ENCODE assay signal across 22 cellular contexts in genomic region chr2:128327180-128327964, GRCh38. TPM values are rescaled to one million over a fixed set of nuclear protein-coding genes. Genes with fewer than 3 reads are reported as not detected.
A peak's percentile ranks its signal among the peaks of the same experiment; 100 is the strongest.
DNase-seq lines count a peak whose midpoint lies in the region; ATAC-seq, FAIRE-seq and TF ChIP-seq lines count a peak whose summit lies in the region.
"Had no signal": no experiment of that assay in that cellular context is flagged by ENCODE, and none has a peak within 500 bp of the region (broad histone marks: within the 10 kb centered on the region; RNA-seq: fewer than 3 reads in every experiment).

No MANE protein-coding gene starts in this region.

- no peak for TF ChIP-seq RAD21 in SK-N-SH (IDR thresholded peaks at IDR 0.05; ENCODE audit: low read length)

- peaks cover 10% of the 10 kb centered on the region for H3K36me3 Mint-ChIP-seq in natural killer cell treated with Interleukin-12 subunit alpha and Interleukin-12 subunit beta and Interleukin-15 and Interleukin-18, amount 100 ng/mL, for 72 hours
- H3K36me3 Mint-ChIP-seq in MCF 10A (ENCODE audit: insufficient read depth, unreplicated experiment) = no peaks in the 10 kb centered on the region

- H3K27me3 ChIP-seq in SK-N-SH (ENCODE audit: insufficient read depth) = no peaks in the 10 kb centered on the region
- H3K27me3 ChIP-seq: BE2C had no signal

- H3K9ac ChIP-seq in SK-N-SH = no peak overlapping the region

- no peaks in the 10 kb centered on the region for H3K4me1 Mint-ChIP-seq in natural killer cell treated with Interleukin-12 subunit alpha and Interleukin-12 subunit beta and Interleukin-15 and Interleukin-18, amount 100 ng/mL, for 72 hours (ENCODE audit: low read depth in 2 of 2)
- H3K4me1 Mint-ChIP-seq in MCF 10A (ENCODE audit: insufficient read depth, unreplicated experiment) = no peaks in the 10 kb centered on the region
- H3K4me1 Mint-ChIP-seq: CD4-positive, alpha-beta memory T cell had no signal

- POLR2A ChIA-PET in SK-N-SH (lab: Yijun Ruan, JAX) (no interaction called here), MCF 10A (lab: Yijun Ruan, JAX) (no interaction called here)

- WGBS in SK-N-SH (ENCODE audit: low lambda C conversion rate) = 77% methylated on average over 11 of the region's 11 CpGs

- no TSS peak for BruUV-seq in MCF 10A (replicated peaks; lab: Mats Ljungman, UMichigan)

- no peaks in the 10 kb centered on the region for H3K79me2 ChIP-seq in SK-N-SH (ENCODE audit: insufficient read depth)

- no peaks in the 10 kb centered on the region for H3F3A ChIP-seq in SK-N-SH (replicated peaks; ENCODE audit: insufficient read depth)

- peaks cover 7% of the 10 kb centered on the region for H3K9me3 Mint-ChIP-seq in natural killer cell treated with Interleukin-12 subunit alpha and Interleukin-12 subunit beta and Interleukin-15 and Interleukin-18, amount 100 ng/mL, for 72 hours
- H3K9me3 Mint-ChIP-seq in MCF 10A (ENCODE audit: unreplicated experiment) = peaks cover 13% of the 10 kb centered on the region

- no peak overlapping the region for H2AFZ ChIP-seq in SK-N-SH (ENCODE audit: low read depth)

- peaks cover 0 to 22% of the 10 kb centered on the region in 2 experiments; a peak in 1 of 4 replicates for H3K4me1 ChIP-seq in SK-N-SH (ENCODE audit: control insufficient read depth in 1 of 2, insufficient read depth in 2 of 2, low read depth in 1 of 2, low read length in 1 of 2)

- H3K4me2 ChIP-seq in SK-N-SH = no peak overlapping the region

- ATAC-seq in SK-N-SH treated with all-trans-retinoic acid at 6 μM for 48 hours (no peak), GM19467 (IDR thresholded peaks at IDR 0.05; ENCODE audit: unreplicated experiment) (no peak)
- peak; percentile 25 to 48 for ATAC-seq in natural killer cell treated with Interleukin-12 subunit alpha and Interleukin-12 subunit beta and Interleukin-15 and Interleukin-18, amount 100 ng/mL, for 72 hours
- ATAC-seq: HCT116 had no signal

- FAIRE-seq in urothelium cell line (lab: Jason Lieb, UNC) = no peak
- FAIRE-seq: GM19239, HTR-8/SVneo had no signal

- H3K4me3 Mint-ChIP-seq in natural killer cell treated with Interleukin-12 subunit alpha and Interleukin-12 subunit beta and Interleukin-15 and Interleukin-18, amount 100 ng/mL, for 72 hours = no peak overlapping the region
- no peak overlapping the region for H3K4me3 Mint-ChIP-seq in MCF 10A (ENCODE audit: unreplicated experiment)
- H3K4me3 Mint-ChIP-seq: CD4-positive, alpha-beta memory T cell had no signal

- H3K27ac Mint-ChIP-seq in natural killer cell treated with Interleukin-12 subunit alpha and Interleukin-12 subunit beta and Interleukin-15 and Interleukin-18, amount 100 ng/mL, for 72 hours = no peak overlapping the region
- H3K27ac Mint-ChIP-seq in MCF 10A (ENCODE audit: low read depth, unreplicated experiment) = no peak overlapping the region
- H3K27ac Mint-ChIP-seq: CD4-positive, alpha-beta memory T cell; IgD-negative memory B cell had no signal

- TF ChIP-seq EP300 in SK-N-SH (IDR thresholded peaks at IDR 0.05; ENCODE audit: borderline replicate concordance in 1 of 2, low read depth in 1 of 2, low read length in 1 of 2) = no peak

- H3K27me3 Mint-ChIP-seq in natural killer cell treated with Interleukin-12 subunit alpha and Interleukin-12 subunit beta and Interleukin-15 and Interleukin-18, amount 100 ng/mL, for 72 hours = peaks cover 11 to 18% of the 10 kb centered on the region in 2 donors
- H3K27me3 Mint-ChIP-seq in MCF 10A (ENCODE audit: insufficient read depth, unreplicated experiment) = no peaks in the 10 kb centered on the region

- no peak overlapping the region for H3K4me3 ChIP-seq in SK-N-SH (ENCODE audit: low read depth in 2 of 2, low read length in 1 of 2)

- H3K27ac ChIP-seq in SK-N-SH (ENCODE audit: low read depth in 2 of 2, low read length in 1 of 2) = no peak overlapping the region
- H3K27ac ChIP-seq: 22Rv1, HL-60, RWPE1 had no signal

- TF ChIP-seq CTCF in SK-N-SH (IDR thresholded peaks at IDR 0.05) = no peak
- TF ChIP-seq CTCF in MCF 10A (IDR thresholded peaks at IDR 0.05; ENCODE audit: unreplicated experiment) = no peak

- H3K9me3 ChIP-seq in SK-N-SH = peaks cover 6% of the 10 kb centered on the region; the same call in 1 of the 2 replicates
- H3K9me3 ChIP-seq: BE2C had no signal

- H3K9me2 ChIP-seq in SK-N-SH = no peaks in the 10 kb centered on the region

- intact Hi-C loops in MCF 10A (cut with micrococcal nuclease) = no loop called here

- CTCF ChIA-PET in SK-N-SH (lab: Yijun Ruan, JAX) (no interaction called here), MCF 10A (lab: Yijun Ruan, JAX) (no interaction called here)

- peak; percentile 27 for DNase-seq in SK-N-SH
- DNase-seq in stimulated activated CD4-positive, alpha-beta T cell treated with anti-CD3 and anti-CD28 coated beads, Interleukin-4, amount 100 ng/mL, for 24 hours = peak; percentile 2
- no peak for DNase-seq in stimulated activated CD4-positive, alpha-beta T cell treated with anti-CD3 and anti-CD28 coated beads, Interleukin-4, amount 100 ng/mL, for 4 hours
- no peak for DNase-seq in natural killer cell treated with Interleukin-12 subunit alpha and Interleukin-12 subunit beta and Interleukin-15 and Interleukin-18, amount 100 ng/mL, for 72 hours (ENCODE audit: low spot score)
- no peak for DNase-seq in MCF 10A (ENCODE audit: unreplicated experiment)
- no peak for DNase-seq in urothelium cell line (ENCODE audit: low spot score)
- DNase-seq: BE2C; Calu3; CD4-positive, alpha-beta memory T cell; NCI-H1417; NCI-H1930; NCI-H2171; NCI-H748 treated with DMSO at 0.1 percent for 48 hours had no signal

- H4K20me1 ChIP-seq in SK-N-SH (ENCODE audit: insufficient read depth) = no peaks in the 10 kb centered on the region

- no peaks in the 10 kb centered on the region for H3K36me3 ChIP-seq in SK-N-SH (replicated peaks in 1 of 2; ENCODE audit: control insufficient read depth in 1 of 2, insufficient read depth in 2 of 2, low read length in 1 of 2)
- H3K36me3 ChIP-seq: BE2C had no signal

TF ChIP-seq in SK-N-SH, 30 proteins besides CTCF, POLR2A, EP300 and RAD21:
- TF ChIP-seq FOXJ3 (CRISPR knock-in tag; IDR thresholded peaks at IDR 0.05) (no peak), POLR2AphosphoS5 (IDR thresholded peaks at IDR 0.05; ENCODE audit: low read depth, low read length) (no peak), EZH2phosphoT487 (IDR thresholded peaks at IDR 0.05; ENCODE audit: borderline replicate concordance, low read depth) (no peak)

TF ChIP-seq in SK-N-SH treated with all-trans-retinoic acid at 6 μM for 48 hours, 23 proteins besides CTCF, POLR2A, EP300 and RAD21:
- TF ChIP-seq ESRRG (CRISPR knock-in tag; IDR thresholded peaks at IDR 0.05) = no peak
- TF ChIP-seq ZNF70 (CRISPR knock-in tag; IDR thresholded peaks at IDR 0.05) = no peak
- no peak for TF ChIP-seq TCF4 (CRISPR knock-in tag; IDR thresholded peaks at IDR 0.05; ENCODE audit: borderline replicate concordance)
- TF ChIP-seq, protein P1, sequence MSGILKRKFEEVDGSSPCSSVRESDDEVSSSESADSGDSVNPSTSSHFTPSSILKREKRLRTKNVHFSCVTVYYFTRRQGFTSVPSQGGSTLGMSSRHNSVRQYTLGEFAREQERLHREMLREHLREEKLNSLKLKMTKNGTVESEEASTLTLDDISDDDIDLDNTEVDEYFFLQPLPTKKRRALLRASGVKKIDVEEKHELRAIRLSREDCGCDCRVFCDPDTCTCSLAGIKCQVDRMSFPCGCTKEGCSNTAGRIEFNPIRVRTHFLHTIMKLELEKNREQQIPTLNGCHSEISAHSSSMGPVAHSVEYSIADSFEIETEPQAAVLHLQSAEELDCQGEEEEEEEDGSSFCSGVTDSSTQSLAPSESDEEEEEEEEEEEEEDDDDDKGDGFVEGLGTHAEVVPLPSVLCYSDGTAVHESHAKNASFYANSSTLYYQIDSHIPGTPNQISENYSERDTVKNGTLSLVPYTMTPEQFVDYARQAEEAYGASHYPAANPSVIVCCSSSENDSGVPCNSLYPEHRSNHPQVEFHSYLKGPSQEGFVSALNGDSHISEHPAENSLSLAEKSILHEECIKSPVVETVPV (CRISPR knock-in tag; IDR thresholded peaks at IDR 0.05) = no peak
- TF ChIP-seq PPARA (CRISPR knock-in tag; IDR thresholded peaks at IDR 0.05; ENCODE audit: borderline replicate concordance) = no peak
- no peak for TF ChIP-seq CSDC2 (CRISPR knock-in tag; IDR thresholded peaks at IDR 0.05)
- no peak for TF ChIP-seq ZNF565 (CRISPR knock-in tag; conservative IDR thresholded peaks at IDR 0.05; ENCODE audit: low read depth)
- no peak for TF ChIP-seq RARB (CRISPR knock-in tag; IDR thresholded peaks at IDR 0.05)
- no peak for TF ChIP-seq BACH2 (CRISPR knock-in tag; IDR thresholded peaks at IDR 0.05; ENCODE audit: borderline replicate concordance)
- no peak for TF ChIP-seq OSR1 (CRISPR knock-in tag; IDR thresholded peaks at IDR 0.05)
- TF ChIP-seq ARNTL (CRISPR knock-in tag; IDR thresholded peaks at IDR 0.05; ENCODE audit: borderline replicate concordance, low read depth) = no peak
- TF ChIP-seq SNAI2 (CRISPR knock-in tag; IDR thresholded peaks at IDR 0.05) = no peak
- no peak for TF ChIP-seq ISL1 (CRISPR knock-in tag; IDR thresholded peaks at IDR 0.05)
- no peak for TF ChIP-seq TOX (CRISPR knock-in tag; IDR thresholded peaks at IDR 0.05; ENCODE audit: borderline replicate concordance)

RNA-seq across cellular contexts. Expression of gene HS6ST1, which starts 8.7 kb away (rescaled TPM):
- 5.2 and 5.9 TPM in 2 replicates for polyA plus RNA-seq in SK-N-SH (2012; rRNA removed)
- 2.9 and 4.9 TPM in 2 replicates for polyA plus RNA-seq in SK-N-SH (2012; cell fraction: cytosol; rRNA removed)
- polyA plus RNA-seq in SK-N-SH (2012; cell fraction: nucleus; rRNA removed) = 3.4 and 3.8 TPM in 2 replicates
- total RNA-seq in natural killer cell treated with Interleukin-12 subunit alpha and Interleukin-12 subunit beta and Interleukin-15 and Interleukin-18, amount 100 ng/mL, for 72 hours = 10 to 100 TPM; 17.5 to 25.5 TPM
- 9.6 and 11.4 TPM in 2 replicates for total RNA-seq in MCF 10A (2022)

Comparison
In these comparisons a context has a peak if more than half of its experiments do, and no peak if none do; other contexts are left out.
1. DNase-seq: peak in SK-N-SH (single experiment) and stimulated activated CD4-positive, alpha-beta T cell treated with anti-CD3 and anti-CD28 coated beads, Interleukin-4, amount 100 ng/mL, for 24 hours (single experiment); none in stimulated activated CD4-positive, alpha-beta T cell treated with anti-CD3 and anti-CD28 coated beads, Interleukin-4, amount 100 ng/mL, for 4 hours (0 of 2), natural killer cell treated with Interleukin-12 subunit alpha and Interleukin-12 subunit beta and Interleukin-15 and Interleukin-18, amount 100 ng/mL, for 72 hours (single experiment), MCF 10A (single experiment) and urothelium cell line (single experiment).
2. ATAC-seq: peak in natural killer cell treated with Interleukin-12 subunit alpha and Interleukin-12 subunit beta and Interleukin-15 and Interleukin-18, amount 100 ng/mL, for 72 hours (2 of 2); none in SK-N-SH treated with all-trans-retinoic acid at 6 μM for 48 hours (single experiment) and GM19467 (single experiment).